ENCODE assay signal across 8 cellular contexts in genomic region chr18:9136315-9137141, GRCh38. TPM values are rescaled to one million over a fixed set of nuclear protein-coding genes. Genes with fewer than 3 reads are reported as not detected.
DNase-seq lines count a peak whose midpoint lies in the region; ATAC-seq lines count a peak whose summit lies in the region.

Gene ANKRD12, plus strand, starts transcription at chr18:9136781. Its CDS starts 45,652 bp downstream, at chr18:9182433.

- DNase-seq in CMK (ENCODE audit: low read depth) (peak; percentile 83), HT-29 (ENCODE audit: low spot score) (peak; percentile 98), lung microvascular endothelial cell (ENCODE audit: low read depth in 2 of 2) (peak; percentile 99)
- DNase-seq in NK-92 treated with Interleukin-12 subunit alpha and Interleukin-12 subunit beta, amount 100 ng/mL, for 24 hours (lab: John Stamatoyannopoulos, UW) = peak; percentile 83
- DNase-seq in activated CD8-positive, alpha-beta memory T cell treated with anti-CD3 and anti-CD28 coated beads for 24 hours = peak; percentile 98
- peak; percentile 93 for DNase-seq in effector CD4-positive, alpha-beta T cell
- peak; percentile 93 to 94 (median 93) for DNase-seq in stimulated activated CD4-positive, alpha-beta T cell treated with anti-CD3 and anti-CD28 coated beads, TNF-alpha, amount 100 ng/mL, for 4 hours (ENCODE audit: low read depth in 3 of 3)

- peak; percentile 66 for ATAC-seq in GM21360 (IDR thresholded peaks at IDR 0.05; ENCODE audit: unreplicated experiment)

RNA-seq across cellular contexts. Expression of gene ANKRD12, which starts in this region (rescaled TPM):
- total RNA-seq in HT-29 (2014; rRNA removed; shearing (Covaris generic)) = 20.0 and 24.1 TPM in 2 replicates
- 11.1 and 35.5 TPM in 2 replicates for total RNA-seq in lung microvascular endothelial cell

Comparison
In these comparisons a context has a peak if more than half of its experiments do, and no peak if none do; other contexts are left out.
1. Peak in every context shown above with its lines: DNase-seq and ATAC-seq.